Comparison of ENCODE assay signal across 2 cellular contexts in the genomic region with DNA sequence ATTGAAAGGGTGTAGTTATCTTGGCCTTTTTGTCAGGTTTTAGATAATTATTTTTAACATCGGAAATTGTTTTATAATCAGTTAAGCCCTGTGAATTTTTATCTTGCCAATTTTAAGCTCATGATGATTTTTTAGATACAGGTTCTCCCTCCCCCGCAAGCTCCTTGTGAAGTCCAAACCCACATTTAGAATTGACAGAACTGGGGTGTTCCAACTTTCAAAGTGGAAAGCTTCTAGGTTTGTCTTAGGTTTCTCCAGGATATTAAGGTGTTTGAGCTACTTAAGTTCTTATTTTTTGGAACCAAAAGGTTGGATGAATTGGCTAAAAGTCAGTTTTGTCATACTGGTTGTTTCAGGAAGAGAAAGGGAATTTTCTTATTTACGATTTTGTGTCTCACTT.
TF ChIP-seq lines count a peak whose summit lies in the region.

No MANE protein-coding gene starts in this region.

TF ChIP-seq in HEK293, 187 proteins besides CTCF, POLR2A, EP300 and RAD21 (continued from another document):
- 0 out of 2 replicates have a peak, but pooled peaks have one; percentile 19 for TF ChIP-seq PRDM1 (tag by site-specific recombination; IDR thresholded peaks at IDR 0.05)

TF ChIP-seq in SK-N-SH, 30 proteins besides CTCF, POLR2A, EP300 and RAD21 (continued from another document):
- TF ChIP-seq, protein P1, sequence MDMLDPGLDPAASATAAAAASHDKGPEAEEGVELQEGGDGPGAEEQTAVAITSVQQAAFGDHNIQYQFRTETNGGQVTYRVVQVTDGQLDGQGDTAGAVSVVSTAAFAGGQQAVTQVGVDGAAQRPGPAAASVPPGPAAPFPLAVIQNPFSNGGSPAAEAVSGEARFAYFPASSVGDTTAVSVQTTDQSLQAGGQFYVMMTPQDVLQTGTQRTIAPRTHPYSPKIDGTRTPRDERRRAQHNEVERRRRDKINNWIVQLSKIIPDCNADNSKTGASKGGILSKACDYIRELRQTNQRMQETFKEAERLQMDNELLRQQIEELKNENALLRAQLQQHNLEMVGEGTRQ (IDR thresholded peaks at IDR 0.05; ENCODE audit: borderline replicate concordance, low read depth, low read length): no peak
- no peak for TF ChIP-seq TAF1 (IDR thresholded peaks at IDR 0.05; ENCODE audit: borderline replicate concordance, low read depth, low read length)
- no peak for TF ChIP-seq NFIC (IDR thresholded peaks at IDR 0.05; ENCODE audit: borderline replicate concordance)
- TF ChIP-seq JUND (IDR thresholded peaks at IDR 0.05): no peak
- no peak for TF ChIP-seq MEF2A (IDR thresholded peaks at IDR 0.05; ENCODE audit: borderline replicate concordance, low read depth)
- TF ChIP-seq, protein P2, sequence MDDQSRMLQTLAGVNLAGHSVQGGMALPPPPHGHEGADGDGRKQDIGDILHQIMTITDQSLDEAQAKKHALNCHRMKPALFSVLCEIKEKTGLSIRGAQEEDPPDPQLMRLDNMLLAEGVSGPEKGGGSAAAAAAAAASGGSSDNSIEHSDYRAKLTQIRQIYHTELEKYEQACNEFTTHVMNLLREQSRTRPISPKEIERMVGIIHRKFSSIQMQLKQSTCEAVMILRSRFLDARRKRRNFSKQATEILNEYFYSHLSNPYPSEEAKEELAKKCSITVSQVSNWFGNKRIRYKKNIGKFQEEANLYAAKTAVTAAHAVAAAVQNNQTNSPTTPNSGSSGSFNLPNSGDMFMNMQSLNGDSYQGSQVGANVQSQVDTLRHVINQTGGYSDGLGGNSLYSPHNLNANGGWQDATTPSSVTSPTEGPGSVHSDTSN (IDR thresholded peaks at IDR 0.05): no peak
- no peak for TF ChIP-seq GATA2 (CRISPR knock-in tag; IDR thresholded peaks at IDR 0.05)
- no peak for TF ChIP-seq YY1 (IDR thresholded peaks at IDR 0.05; ENCODE audit: low read depth)
